1 cellular context compared by ENCODE assay signal in genomic region chr4:145482209-145483021, GRCh38.
TF ChIP-seq lines count a peak whose summit lies in the region.

No MANE protein-coding gene starts in this region.

TF ChIP-seq in HepG2, 621 proteins besides CTCF, POLR2A, EP300 and RAD21 (continued from another document):
- TF ChIP-seq, protein P1, sequence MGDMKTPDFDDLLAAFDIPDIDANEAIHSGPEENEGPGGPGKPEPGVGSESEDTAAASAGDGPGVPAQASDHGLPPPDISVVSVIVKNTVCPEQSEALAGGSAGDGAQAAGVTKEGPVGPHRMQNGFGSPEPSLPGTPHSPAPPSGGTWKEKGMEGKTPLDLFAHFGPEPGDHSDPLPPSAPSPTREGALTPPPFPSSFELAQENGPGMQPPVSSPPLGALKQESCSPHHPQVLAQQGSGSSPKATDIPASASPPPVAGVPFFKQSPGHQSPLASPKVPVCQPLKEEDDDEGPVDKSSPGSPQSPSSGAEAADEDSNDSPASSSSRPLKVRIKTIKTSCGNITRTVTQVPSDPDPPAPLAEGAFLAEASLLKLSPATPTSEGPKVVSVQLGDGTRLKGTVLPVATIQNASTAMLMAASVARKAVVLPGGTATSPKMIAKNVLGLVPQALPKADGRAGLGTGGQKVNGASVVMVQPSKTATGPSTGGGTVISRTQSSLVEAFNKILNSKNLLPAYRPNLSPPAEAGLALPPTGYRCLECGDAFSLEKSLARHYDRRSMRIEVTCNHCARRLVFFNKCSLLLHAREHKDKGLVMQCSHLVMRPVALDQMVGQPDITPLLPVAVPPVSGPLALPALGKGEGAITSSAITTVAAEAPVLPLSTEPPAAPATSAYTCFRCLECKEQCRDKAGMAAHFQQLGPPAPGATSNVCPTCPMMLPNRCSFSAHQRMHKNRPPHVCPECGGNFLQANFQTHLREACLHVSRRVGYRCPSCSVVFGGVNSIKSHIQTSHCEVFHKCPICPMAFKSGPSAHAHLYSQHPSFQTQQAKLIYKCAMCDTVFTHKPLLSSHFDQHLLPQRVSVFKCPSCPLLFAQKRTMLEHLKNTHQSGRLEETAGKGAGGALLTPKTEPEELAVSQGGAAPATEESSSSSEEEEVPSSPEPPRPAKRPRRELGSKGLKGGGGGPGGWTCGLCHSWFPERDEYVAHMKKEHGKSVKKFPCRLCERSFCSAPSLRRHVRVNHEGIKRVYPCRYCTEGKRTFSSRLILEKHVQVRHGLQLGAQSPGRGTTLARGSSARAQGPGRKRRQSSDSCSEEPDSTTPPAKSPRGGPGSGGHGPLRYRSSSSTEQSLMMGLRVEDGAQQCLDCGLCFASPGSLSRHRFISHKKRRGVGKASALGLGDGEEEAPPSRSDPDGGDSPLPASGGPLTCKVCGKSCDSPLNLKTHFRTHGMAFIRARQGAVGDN (CRISPR knock-in tag; IDR thresholded peaks at IDR 0.05): peak; percentile 45; the same call in 1 of the 2 replicates
- 0 out of 2 replicates have a peak, but pooled peaks have one; percentile 25 for TF ChIP-seq ARNT2 (CRISPR knock-in tag; IDR thresholded peaks at IDR 0.05; ENCODE audit: low read depth)
- TF ChIP-seq ZFP37 (CRISPR knock-in tag; IDR thresholded peaks at IDR 0.05; ENCODE audit: borderline replicate concordance): no peak
- no peak for TF ChIP-seq ZNF329 (CRISPR knock-in tag; IDR thresholded peaks at IDR 0.05; ENCODE audit: low read depth)
- 0 out of 2 replicates have a peak, but pooled peaks have one; percentile 37 for TF ChIP-seq ZNF564 (CRISPR knock-in tag; IDR thresholded peaks at IDR 0.05)
- TF ChIP-seq REPIN1 (CRISPR knock-in tag; IDR thresholded peaks at IDR 0.05; ENCODE audit: borderline replicate concordance, low read depth): 0 out of 2 replicates have a peak, but pooled peaks have one; percentile 34
- TF ChIP-seq ZNF382 (CRISPR knock-in tag; IDR thresholded peaks at IDR 0.05; ENCODE audit: borderline replicate concordance): no peak
- TF ChIP-seq ZNF570 (CRISPR knock-in tag; IDR thresholded peaks at IDR 0.05; ENCODE audit: borderline replicate concordance): no peak
- peak; percentile 61 for TF ChIP-seq SAP130 (CRISPR knock-in tag; IDR thresholded peaks at IDR 0.05; ENCODE audit: low read depth)
- TF ChIP-seq ZNF513 (CRISPR knock-in tag; conservative IDR thresholded peaks at IDR 0.05): no peak
- TF ChIP-seq KAT7 (CRISPR knock-in tag; IDR thresholded peaks at IDR 0.05; ENCODE audit: borderline replicate concordance): peak; percentile 48; the same call in 1 of the 2 replicates
TF ChIP-seq in HepG2: peak in this region for 55.
